Comparison of ENCODE assay signal across 18 cellular contexts in genomic region chr20:63084563-63084927, GRCh38.
DNase-seq lines count a peak whose midpoint lies in the region; ATAC-seq and TF ChIP-seq lines count a peak whose summit lies in the region.
"Had no signal": no experiment of that assay in that cellular context is flagged by ENCODE, and none has a peak within 500 bp of the region (broad histone marks: within the 10 kb centered on the region; RNA-seq: fewer than 3 reads in every experiment).

No MANE protein-coding gene starts in this region.

- H3K4me1 Mint-ChIP-seq in glutamatergic neuron (ENCODE audit: low read depth, unreplicated experiment), result peaks cover 2% of the 10 kb centered on the region

- no peak overlapping the region for H3K27ac Mint-ChIP-seq in glutamatergic neuron (ENCODE audit: unreplicated experiment)
- H3K27ac Mint-ChIP-seq: CD8-positive, alpha-beta T cell had no signal

- H3K36me3 ChIP-seq in BE2C, result no peaks in the 10 kb centered on the region
- no peaks in the 10 kb centered on the region for H3K36me3 ChIP-seq in lower lobe of right lung

- peaks cover 6% of the 10 kb centered on the region for H3K27me3 Mint-ChIP-seq in glutamatergic neuron (ENCODE audit: unreplicated experiment)

- H3K9me3 ChIP-seq in BE2C (no peaks in the 10 kb centered on the region), lower lobe of right lung (no peaks in the 10 kb centered on the region)

- H3K4me3 Mint-ChIP-seq in glutamatergic neuron (ENCODE audit: unreplicated experiment), result no peak overlapping the region
- H3K4me3 Mint-ChIP-seq: CD8-positive, alpha-beta T cell had no signal

- peak; percentile 6 for DNase-seq in activated CD8-positive, alpha-beta memory T cell treated with anti-CD3 and anti-CD28 coated beads, Interleukin-2, amount 50 U/mL, for 4 hours
- DNase-seq in activated CD8-positive, alpha-beta memory T cell treated with anti-CD3 and anti-CD28 coated beads for 24 hours, result no peak
- peak; percentile 4 for DNase-seq in BE2C
- peak; percentile 9 for DNase-seq in glutamatergic neuron
- peak; percentile 25 for DNase-seq in lower lobe of right lung
- DNase-seq in NCI-H1048 (lab: John Stamatoyannopoulos, UW), result no peak
- DNase-seq: 8988T; CD8-positive, alpha-beta T cell; DMS79; GOT3; NCI-H1417; NCI-H1930; NCI-H446; NCI-H69; PC-3 had no signal

- H3K36me3 Mint-ChIP-seq in glutamatergic neuron (ENCODE audit: unreplicated experiment), result peaks cover 2% of the 10 kb centered on the region
- H3K36me3 Mint-ChIP-seq: CD8-positive, alpha-beta T cell had no signal

- no peak overlapping the region for H3K4me3 ChIP-seq in BE2C (ENCODE audit: low read depth, low read length)
- H3K4me3 ChIP-seq in lower lobe of right lung, result no peak overlapping the region

- H3K9me3 Mint-ChIP-seq in glutamatergic neuron (ENCODE audit: unreplicated experiment), result peaks cover 8% of the 10 kb centered on the region

- no peaks in the 10 kb centered on the region for H3K4me1 ChIP-seq in BE2C
- H3K4me1 ChIP-seq in lower lobe of right lung, result no peaks in the 10 kb centered on the region

- ATAC-seq in lower lobe of right lung (no peak), GM21381 (IDR thresholded peaks at IDR 0.05; ENCODE audit: unreplicated experiment) (no peak), GM18870 (IDR thresholded peaks at IDR 0.05; ENCODE audit: unreplicated experiment) (no peak)
- ATAC-seq: CD8-positive, alpha-beta T cell; PC-3 had no signal

- intact Hi-C loops in lower lobe of right lung (cut with DNase I), result no loop called here

- no peak overlapping the region for H3K27ac ChIP-seq in lower lobe of right lung
- H3K27ac ChIP-seq: HL-60 had no signal

- TF ChIP-seq CTCF in BE2C (IDR thresholded peaks at IDR 0.05; ENCODE audit: low read depth, low read length), result no peak
- TF ChIP-seq CTCF in glutamatergic neuron (IDR thresholded peaks at IDR 0.05; ENCODE audit: partially characterized antibody, unreplicated experiment), result no peak
- TF ChIP-seq CTCF in lower lobe of right lung (IDR thresholded peaks at IDR 0.05), result no peak

- peaks cover 83% of the 10 kb centered on the region for H3K27me3 ChIP-seq in BE2C
- peaks cover 63% of the 10 kb centered on the region for H3K27me3 ChIP-seq in lower lobe of right lung (ENCODE audit: low read depth)

Comparison
In these comparisons a context has a peak if more than half of its experiments do, and no peak if none do; other contexts are left out.
1. DNase-seq: peak in activated CD8-positive, alpha-beta memory T cell treated with anti-CD3 and anti-CD28 coated beads, Interleukin-2, amount 50 U/mL, for 4 hours (single experiment), BE2C (single experiment), glutamatergic neuron (single experiment) and lower lobe of right lung (single experiment); none in activated CD8-positive, alpha-beta memory T cell treated with anti-CD3 and anti-CD28 coated beads for 24 hours (single experiment) and NCI-H1048 (single experiment).